27 cellular contexts compared by ENCODE assay signal in genomic region chr5:7773178-7773577, GRCh38.
"Had no signal": no experiment of that assay in that cellular context is flagged by ENCODE, and none has a peak within 500 bp of the region (broad histone marks: within the 10 kb centered on the region; RNA-seq: fewer than 3 reads in every experiment).

No MANE protein-coding gene starts in this region.

- H3K9me3 Mint-ChIP-seq: dendritic cell treated with granulocyte-macrophage colony-stimulating factor and Interleukin-4, amounts not matched to agents 40 ng/mL and 50 ng/mL, for 4 days; endodermal cell; mesothelial cell of epicardium had no signal

- H3K27ac Mint-ChIP-seq: dendritic cell treated with granulocyte-macrophage colony-stimulating factor and Interleukin-4, amounts not matched to agents 40 ng/mL and 50 ng/mL, for 4 days; effector memory CD8-positive, alpha-beta T cell; mesothelial cell of epicardium had no signal

- H3K4me1 ChIP-seq: colonic mucosa, esophagus squamous epithelium, heart right ventricle, left lung, lower lobe of right lung had no signal

- H3K27me3 ChIP-seq: colonic mucosa, esophagus squamous epithelium, gastrocnemius medialis, left lung had no signal

- ATAC-seq: effector memory CD8-positive, alpha-beta T cell; esophagus mucosa; gastrocnemius medialis; heart right ventricle; left cardiac atrium; left lung; left ventricle myocardium superior; lower lobe of right lung; mucosa of descending colon had no signal

- H3K4me1 Mint-ChIP-seq: mesothelial cell of epicardium had no signal

- H3K27ac ChIP-seq: colonic mucosa, epithelial cell of prostate, esophagus squamous epithelium, gastrocnemius medialis, heart right ventricle, left lung, lower lobe of right lung had no signal

- H3K9me3 ChIP-seq: colonic mucosa, esophagus squamous epithelium, gastrocnemius medialis, heart right ventricle, left lung, lower lobe of right lung, mucosa of descending colon had no signal

- FAIRE-seq: endometrium, islet of Langerhans, keratinocyte had no signal

- H3K36me3 Mint-ChIP-seq: mesothelial cell of epicardium had no signal

- H3K36me3 ChIP-seq: colonic mucosa, esophagus squamous epithelium, heart right ventricle, left lung, lower lobe of right lung had no signal

- H3K4me3 Mint-ChIP-seq: dendritic cell treated with granulocyte-macrophage colony-stimulating factor and Interleukin-4, amounts not matched to agents 40 ng/mL and 50 ng/mL, for 4 days; effector memory CD8-positive, alpha-beta T cell; endodermal cell; mesothelial cell of epicardium had no signal

- H3K4me3 ChIP-seq: colonic mucosa, esophagus squamous epithelium, gastrocnemius medialis, heart right ventricle, left lung, lower lobe of right lung, mucosa of descending colon had no signal

- DNase-seq: colonic mucosa; cortex of kidney; effector CD8-positive, alpha-beta T cell; effector memory CD8-positive, alpha-beta T cell; endodermal cell; erythroblast; esophagus squamous epithelium; foreskin fibroblast; foreskin melanocyte; gastrocnemius medialis; glutamatergic neuron; head of caudate nucleus; heart right ventricle; hippocampal formation; left cardiac atrium; left lung; left ventricle myocardium superior; lower lobe of right lung; mesenchymal stem cell; mucosa of descending colon had no signal
